Comparison of ENCODE assay signal across 8 cellular contexts in the genomic region with DNA sequence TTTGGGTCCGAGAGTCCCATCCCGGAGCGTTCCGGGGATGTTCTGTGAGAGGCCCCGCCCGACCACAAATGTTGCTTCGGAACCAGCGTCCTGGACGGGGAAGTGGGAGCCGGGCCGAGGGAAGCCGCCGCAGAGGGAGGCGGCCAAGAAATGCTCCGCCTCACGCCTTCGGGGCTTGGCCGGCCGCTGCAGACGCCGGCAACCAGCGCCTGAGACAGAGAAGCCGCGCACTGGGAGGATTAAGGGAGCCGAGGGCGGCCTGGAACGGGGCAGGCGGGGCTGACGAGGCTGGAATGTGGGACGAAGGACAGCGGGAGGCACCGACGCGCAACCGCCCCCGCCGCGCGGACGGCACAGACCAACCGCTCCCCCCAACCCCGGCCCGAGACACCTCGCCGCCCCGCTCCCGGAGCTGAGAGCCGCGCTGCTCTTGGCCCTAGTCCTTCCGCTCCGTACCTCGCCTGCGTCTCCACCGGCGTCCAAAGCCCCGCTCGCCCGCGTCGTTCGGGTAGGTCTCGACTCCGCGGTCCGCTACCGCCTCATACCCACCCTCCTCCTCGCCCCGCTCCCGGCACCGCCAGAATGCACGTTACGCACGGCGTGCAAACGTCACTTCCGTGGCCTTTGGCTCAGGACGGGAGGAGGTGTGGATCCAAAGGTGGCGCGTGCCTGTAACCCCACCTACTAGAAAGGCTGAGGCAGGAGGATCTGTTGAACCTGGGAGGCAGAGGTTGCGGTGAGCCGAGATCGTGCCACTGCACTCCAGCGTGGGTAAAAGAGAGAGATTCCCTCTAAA. TPM values are rescaled to one million over a fixed set of nuclear protein-coding genes. Genes with fewer than 3 reads are reported as not detected.
DNase-seq lines count a peak whose midpoint lies in the region; ATAC-seq and TF ChIP-seq lines count a peak whose summit lies in the region.

No MANE protein-coding gene starts in this region.

- H3K36me3 ChIP-seq in ascending aorta (no peaks in the 10 kb centered on the region), rectal smooth muscle tissue (ENCODE audit: control insufficient read depth, insufficient read depth, low read length) (peaks cover 2% of the 10 kb centered on the region), aorta (ENCODE audit: control insufficient read depth in 1 of 2, insufficient read depth in 2 of 2, low read length in 1 of 2) (no peaks in the 10 kb centered on the region)

- H3K4me1 ChIP-seq in ascending aorta (peaks cover 0 to 15% of the 10 kb centered on the region in 2 donors), rectal smooth muscle tissue (ENCODE audit: control insufficient read depth, insufficient read depth, low read length) (peaks cover 7% of the 10 kb centered on the region), aorta (ENCODE audit: control insufficient read depth in 1 of 2, insufficient read depth in 2 of 2, low read length in 2 of 2) (no peaks in the 10 kb centered on the region)

- 0% methylated on average over 64 to 83 of the region's 83 CpGs for WGBS in aorta, 2 donors

- ATAC-seq in GM18498 (IDR thresholded peaks at IDR 0.05; ENCODE audit: unreplicated experiment) (peak; percentile 98), HG02884 (IDR thresholded peaks at IDR 0.05; ENCODE audit: unreplicated experiment) (peak; percentile 99), aorta (ENCODE audit: low FRiP score) (peak; percentile 95)

- H3K27ac ChIP-seq in ascending aorta (peak overlapping the region; percentile 94 to 99), rectal smooth muscle tissue (ENCODE audit: low read depth, low read length) (peak overlapping the region; percentile 96), aorta (ENCODE audit: low read depth in 1 of 2, low read length in 2 of 2) (peak overlapping the region; percentile 65 to 89)

- peak; percentile 69 for DNase-seq in NCI-H146 treated with DMSO at 0.1 percent for 48 hours (lab: John Stamatoyannopoulos, UW; ENCODE audit: unreplicated experiment)
- DNase-seq in T-helper 2 cell = peak; percentile 68 to 96 (median 84)
- peak; percentile 67 to 95 for DNase-seq in ascending aorta (ENCODE audit: low spot score in 2 of 2)
- peak; percentile 94 for DNase-seq in hepatic stellate cell (ENCODE audit: low spot score)
- DNase-seq in aorta = peak; percentile 95 to 98

- H3K4me3 ChIP-seq in ascending aorta (peak overlapping the region; percentile 76 to 95), rectal smooth muscle tissue (ENCODE audit: low read length) (peak overlapping the region; percentile 88), aorta (ENCODE audit: low read length in 2 of 2) (peak overlapping the region; percentile 72 to 79)

- H3K9me3 ChIP-seq in ascending aorta = no peaks in the 10 kb centered on the region
- H3K9me3 ChIP-seq in aorta (ENCODE audit: control insufficient read depth, low read length) = no peaks in the 10 kb centered on the region

- peak overlapping the region; percentile 99 for H3K9ac ChIP-seq in rectal smooth muscle tissue (ENCODE audit: low read length)

- no peaks in the 10 kb centered on the region for H3K27me3 ChIP-seq in ascending aorta
- H3K27me3 ChIP-seq in rectal smooth muscle tissue (ENCODE audit: control insufficient read depth, insufficient read depth, low read length) = no peaks in the 10 kb centered on the region
- no peaks in the 10 kb centered on the region for H3K27me3 ChIP-seq in aorta (ENCODE audit: control insufficient read depth in 1 of 2, insufficient read depth in 2 of 2, low read length in 1 of 2)

- no peak for TF ChIP-seq CTCF in ascending aorta (IDR thresholded peaks at IDR 0.05)

- intact Hi-C loops in ascending aorta (cut with DNase I) (loop anchor here (1.0 to 2.0 kb wide), 5 partner anchors 36 to 253 kb away; a partner anchor contains a TSS), aorta (cut with DNase I) (loop anchor here (1.0 to 10.0 kb wide), 3 partner anchors 36 to 403 kb away; a partner anchor contains a TSS)

RNA-seq across cellular contexts. Expression of a gene that starts 36.7 kb away (rescaled TPM):
- 12.5 TPM for total RNA-seq in ascending aorta
- 10 to 100 TPM; 11.4 to 24.4 TPM for total RNA-seq in aorta
- polyA plus RNA-seq in aorta = 10 to 100 TPM; 10.8 to 14.9 TPM

Comparison
In these comparisons a context has a peak if more than half of its experiments do, and no peak if none do; other contexts are left out.
1. Peak in every context shown above with its lines: DNase-seq, ATAC-seq, H3K4me3 ChIP-seq and H3K27ac ChIP-seq.